1 cellular context compared by ENCODE assay signal in the genomic region with DNA sequence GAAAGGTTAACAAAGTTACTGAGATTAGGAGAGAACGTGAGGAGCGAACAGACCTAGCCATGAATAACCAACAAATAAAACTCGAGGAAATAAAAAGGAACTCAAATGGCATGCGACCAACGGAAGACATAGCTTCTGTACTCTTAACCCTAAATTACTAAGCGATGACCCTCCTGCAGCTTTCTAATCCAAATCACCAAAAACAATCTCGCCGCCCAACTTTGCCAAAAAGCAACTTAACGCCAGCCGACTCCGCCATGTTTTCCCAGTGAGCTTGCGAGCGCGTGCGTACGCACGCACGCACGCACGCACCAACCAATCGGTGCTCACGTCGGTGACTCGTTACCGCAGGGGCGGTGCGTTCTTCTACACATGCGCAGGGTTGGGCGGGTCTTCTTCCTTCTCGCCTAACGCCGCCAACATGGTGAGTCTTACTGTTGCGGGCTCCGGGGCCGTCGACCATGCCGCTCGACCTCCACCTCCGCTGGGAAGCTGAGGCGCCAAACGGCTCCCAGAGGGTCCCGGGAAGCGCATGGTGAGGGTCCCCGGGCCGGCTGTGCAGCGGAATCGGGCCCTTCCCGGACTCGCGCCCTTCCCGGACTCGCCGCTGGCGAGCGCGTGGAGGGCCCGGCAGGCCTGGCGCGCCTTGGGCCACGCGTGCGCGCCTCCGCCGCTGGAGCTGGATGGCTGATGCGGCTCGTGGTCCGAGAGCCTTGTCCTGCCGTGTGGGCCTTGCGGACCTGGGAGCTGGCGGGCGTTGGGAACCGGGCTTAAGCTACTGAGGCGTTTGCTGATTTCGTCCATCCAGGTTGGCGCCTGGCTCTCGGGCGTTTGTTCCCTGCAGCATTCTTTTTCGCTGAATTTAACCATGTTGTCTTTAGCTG.
TF ChIP-seq lines count a peak whose summit lies in the region.

A gene (plus strand): TSS at position 400 of the 884 bp plus-strand sequence. CDS start 133 bp downstream, at position 533.

TF ChIP-seq in HepG2, 621 proteins besides CTCF, POLR2A, EP300 and RAD21 (continued from another document and continues in another):
- TF ChIP-seq, protein P1, sequence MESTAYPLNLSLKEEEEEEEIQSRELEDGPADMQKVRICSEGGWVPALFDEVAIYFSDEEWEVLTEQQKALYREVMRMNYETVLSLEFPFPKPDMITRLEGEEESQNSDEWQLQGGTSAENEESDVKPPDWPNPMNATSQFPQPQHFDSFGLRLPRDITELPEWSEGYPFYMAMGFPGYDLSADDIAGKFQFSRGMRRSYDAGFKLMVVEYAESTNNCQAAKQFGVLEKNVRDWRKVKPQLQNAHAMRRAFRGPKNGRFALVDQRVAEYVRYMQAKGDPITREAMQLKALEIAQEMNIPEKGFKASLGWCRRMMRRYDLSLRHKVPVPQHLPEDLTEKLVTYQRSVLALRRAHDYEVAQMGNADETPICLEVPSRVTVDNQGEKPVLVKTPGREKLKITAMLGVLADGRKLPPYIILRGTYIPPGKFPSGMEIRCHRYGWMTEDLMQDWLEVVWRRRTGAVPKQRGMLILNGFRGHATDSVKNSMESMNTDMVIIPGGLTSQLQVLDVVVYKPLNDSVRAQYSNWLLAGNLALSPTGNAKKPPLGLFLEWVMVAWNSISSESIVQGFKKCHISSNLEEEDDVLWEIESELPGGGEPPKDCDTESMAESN (CRISPR knock-in tag; conservative IDR thresholded peaks at IDR 0.05) = peak; percentile 74; the same call in 1 of the 2 replicates
- no peak for TF ChIP-seq HHEX (CRISPR knock-in tag; IDR thresholded peaks at IDR 0.05)
- peak; percentile 42; the same call in 1 of the 2 replicates for TF ChIP-seq ZNF441 (CRISPR knock-in tag; IDR thresholded peaks at IDR 0.05; ENCODE audit: borderline replicate concordance)
- TF ChIP-seq EEA1 (CRISPR knock-in tag; IDR thresholded peaks at IDR 0.05; ENCODE audit: borderline replicate concordance) = no peak
- no peak for TF ChIP-seq ZNF652 (CRISPR knock-in tag; IDR thresholded peaks at IDR 0.05; ENCODE audit: borderline replicate concordance, low read depth)
- TF ChIP-seq, protein P2, sequence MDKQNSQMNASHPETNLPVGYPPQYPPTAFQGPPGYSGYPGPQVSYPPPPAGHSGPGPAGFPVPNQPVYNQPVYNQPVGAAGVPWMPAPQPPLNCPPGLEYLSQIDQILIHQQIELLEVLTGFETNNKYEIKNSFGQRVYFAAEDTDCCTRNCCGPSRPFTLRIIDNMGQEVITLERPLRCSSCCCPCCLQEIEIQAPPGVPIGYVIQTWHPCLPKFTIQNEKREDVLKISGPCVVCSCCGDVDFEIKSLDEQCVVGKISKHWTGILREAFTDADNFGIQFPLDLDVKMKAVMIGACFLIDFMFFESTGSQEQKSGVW (CRISPR knock-in tag; IDR thresholded peaks at IDR 0.05; ENCODE audit: borderline replicate concordance) = no peak
- TF ChIP-seq TOE1 (CRISPR knock-in tag; IDR thresholded peaks at IDR 0.05) = peak; percentile 75
- TF ChIP-seq ZSCAN30 (CRISPR knock-in tag; IDR thresholded peaks at IDR 0.05) = peak; percentile 46; the same call in 1 of the 2 replicates
- TF ChIP-seq ZSCAN9 (CRISPR knock-in tag; IDR thresholded peaks at IDR 0.05; ENCODE audit: borderline replicate concordance) = no peak
- no peak for TF ChIP-seq PAF1 (CRISPR knock-in tag; IDR thresholded peaks at IDR 0.05)
- TF ChIP-seq MIER2 (CRISPR knock-in tag; IDR thresholded peaks at IDR 0.05) = no peak
- TF ChIP-seq NCOR1 (IDR thresholded peaks at IDR 0.05; ENCODE audit: borderline replicate concordance, low read length) = no peak
- no peak for TF ChIP-seq SRSF1 (optimal IDR thresholded peaks at IDR 0.05; ENCODE audit: low read depth, low read length)
- TF ChIP-seq AKAP8 (CRISPR knock-in tag; IDR thresholded peaks at IDR 0.05) = no peak
- TF ChIP-seq ZNF773 (CRISPR knock-in tag; IDR thresholded peaks at IDR 0.05; ENCODE audit: borderline replicate concordance) = 0 out of 2 replicates have a peak, but pooled peaks have one; percentile 49
- peak; percentile 71; the same call in 1 of the 2 replicates for TF ChIP-seq TGIF2 (CRISPR knock-in tag; IDR thresholded peaks at IDR 0.05)
- TF ChIP-seq TBP (CRISPR knock-in tag; IDR thresholded peaks at IDR 0.05) = no peak
- TF ChIP-seq GFI1 (CRISPR knock-in tag; IDR thresholded peaks at IDR 0.05; ENCODE audit: borderline replicate concordance) = peak; percentile 52
- no peak for TF ChIP-seq NFE2 (CRISPR knock-in tag; IDR thresholded peaks at IDR 0.05)
- TF ChIP-seq ZIK1 (CRISPR knock-in tag; IDR thresholded peaks at IDR 0.05; ENCODE audit: borderline replicate concordance, low read depth) = no peak
- no peak for TF ChIP-seq ZNF674 (CRISPR knock-in tag; IDR thresholded peaks at IDR 0.05; ENCODE audit: low read depth)
- TF ChIP-seq, protein P3, sequence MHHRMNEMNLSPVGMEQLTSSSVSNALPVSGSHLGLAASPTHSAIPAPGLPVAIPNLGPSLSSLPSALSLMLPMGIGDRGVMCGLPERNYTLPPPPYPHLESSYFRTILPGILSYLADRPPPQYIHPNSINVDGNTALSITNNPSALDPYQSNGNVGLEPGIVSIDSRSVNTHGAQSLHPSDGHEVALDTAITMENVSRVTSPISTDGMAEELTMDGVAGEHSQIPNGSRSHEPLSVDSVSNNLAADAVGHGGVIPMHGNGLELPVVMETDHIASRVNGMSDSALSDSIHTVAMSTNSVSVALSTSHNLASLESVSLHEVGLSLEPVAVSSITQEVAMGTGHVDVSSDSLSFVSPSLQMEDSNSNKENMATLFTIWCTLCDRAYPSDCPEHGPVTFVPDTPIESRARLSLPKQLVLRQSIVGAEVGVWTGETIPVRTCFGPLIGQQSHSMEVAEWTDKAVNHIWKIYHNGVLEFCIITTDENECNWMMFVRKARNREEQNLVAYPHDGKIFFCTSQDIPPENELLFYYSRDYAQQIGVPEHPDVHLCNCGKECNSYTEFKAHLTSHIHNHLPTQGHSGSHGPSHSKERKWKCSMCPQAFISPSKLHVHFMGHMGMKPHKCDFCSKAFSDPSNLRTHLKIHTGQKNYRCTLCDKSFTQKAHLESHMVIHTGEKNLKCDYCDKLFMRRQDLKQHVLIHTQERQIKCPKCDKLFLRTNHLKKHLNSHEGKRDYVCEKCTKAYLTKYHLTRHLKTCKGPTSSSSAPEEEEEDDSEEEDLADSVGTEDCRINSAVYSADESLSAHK (CRISPR knock-in tag; IDR thresholded peaks at IDR 0.05; ENCODE audit: borderline replicate concordance) = no peak
- no peak for TF ChIP-seq PHF5A (CRISPR knock-in tag; IDR thresholded peaks at IDR 0.05; ENCODE audit: low read depth, unreplicated experiment)
- TF ChIP-seq ZNF33A (CRISPR knock-in tag; IDR thresholded peaks at IDR 0.05; ENCODE audit: borderline replicate concordance) = no peak
- peak; percentile 63; the same call in 1 of the 2 replicates for TF ChIP-seq FOXK1 (CRISPR knock-in tag; IDR thresholded peaks at IDR 0.05; ENCODE audit: borderline replicate concordance, low read depth)
- peak; percentile 61; the same call in 1 of the 2 replicates for TF ChIP-seq ZNF879 (CRISPR knock-in tag; IDR thresholded peaks at IDR 0.05)
- TF ChIP-seq, protein P4, sequence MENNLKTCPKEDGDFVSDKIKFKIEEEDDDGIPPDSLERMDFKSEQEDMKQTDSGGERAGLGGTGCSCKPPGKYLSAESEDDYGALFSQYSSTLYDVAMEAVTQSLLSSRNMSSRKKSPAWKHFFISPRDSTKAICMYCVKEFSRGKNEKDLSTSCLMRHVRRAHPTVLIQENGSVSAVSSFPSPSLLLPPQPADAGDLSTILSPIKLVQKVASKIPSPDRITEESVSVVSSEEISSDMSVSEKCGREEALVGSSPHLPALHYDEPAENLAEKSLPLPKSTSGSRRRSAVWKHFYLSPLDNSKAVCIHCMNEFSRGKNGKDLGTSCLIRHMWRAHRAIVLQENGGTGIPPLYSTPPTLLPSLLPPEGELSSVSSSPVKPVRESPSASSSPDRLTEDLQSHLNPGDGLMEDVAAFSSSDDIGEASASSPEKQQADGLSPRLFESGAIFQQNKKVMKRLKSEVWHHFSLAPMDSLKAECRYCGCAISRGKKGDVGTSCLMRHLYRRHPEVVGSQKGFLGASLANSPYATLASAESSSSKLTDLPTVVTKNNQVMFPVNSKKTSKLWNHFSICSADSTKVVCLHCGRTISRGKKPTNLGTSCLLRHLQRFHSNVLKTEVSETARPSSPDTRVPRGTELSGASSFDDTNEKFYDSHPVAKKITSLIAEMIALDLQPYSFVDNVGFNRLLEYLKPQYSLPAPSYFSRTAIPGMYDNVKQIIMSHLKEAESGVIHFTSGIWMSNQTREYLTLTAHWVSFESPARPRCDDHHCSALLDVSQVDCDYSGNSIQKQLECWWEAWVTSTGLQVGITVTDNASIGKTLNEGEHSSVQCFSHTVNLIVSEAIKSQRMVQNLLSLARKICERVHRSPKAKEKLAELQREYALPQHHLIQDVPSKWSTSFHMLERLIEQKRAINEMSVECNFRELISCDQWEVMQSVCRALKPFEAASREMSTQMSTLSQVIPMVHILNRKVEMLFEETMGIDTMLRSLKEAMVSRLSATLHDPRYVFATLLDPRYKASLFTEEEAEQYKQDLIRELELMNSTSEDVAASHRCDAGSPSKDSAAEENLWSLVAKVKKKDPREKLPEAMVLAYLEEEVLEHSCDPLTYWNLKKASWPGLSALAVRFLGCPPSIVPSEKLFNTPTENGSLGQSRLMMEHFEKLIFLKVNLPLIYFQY (CRISPR knock-in tag; IDR thresholded peaks at IDR 0.05; ENCODE audit: borderline replicate concordance) = 0 out of 2 replicates have a peak, but pooled peaks have one; percentile 42
- TF ChIP-seq TRIM24 (CRISPR knock-in tag; IDR thresholded peaks at IDR 0.05) = no peak
- peak; percentile 76; the same call in 1 of the 2 replicates for TF ChIP-seq CAMTA2 (CRISPR knock-in tag; IDR thresholded peaks at IDR 0.05; ENCODE audit: borderline replicate concordance)
- TF ChIP-seq, protein P5, sequence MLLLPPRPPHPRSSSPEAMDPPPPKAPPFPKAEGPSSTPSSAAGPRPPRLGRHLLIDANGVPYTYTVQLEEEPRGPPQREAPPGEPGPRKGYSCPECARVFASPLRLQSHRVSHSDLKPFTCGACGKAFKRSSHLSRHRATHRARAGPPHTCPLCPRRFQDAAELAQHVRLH (CRISPR knock-in tag; IDR thresholded peaks at IDR 0.05; ENCODE audit: borderline replicate concordance, low read depth) = peak; percentile 54; the same call in 1 of the 2 replicates
- TF ChIP-seq ZNF329 (CRISPR knock-in tag; IDR thresholded peaks at IDR 0.05; ENCODE audit: low read depth) = no peak
- peak; percentile 5 for TF ChIP-seq TEAD3 (CRISPR knock-in tag; optimal IDR thresholded peaks at IDR 0.05; ENCODE audit: borderline replicate concordance)
- TF ChIP-seq, protein P6, sequence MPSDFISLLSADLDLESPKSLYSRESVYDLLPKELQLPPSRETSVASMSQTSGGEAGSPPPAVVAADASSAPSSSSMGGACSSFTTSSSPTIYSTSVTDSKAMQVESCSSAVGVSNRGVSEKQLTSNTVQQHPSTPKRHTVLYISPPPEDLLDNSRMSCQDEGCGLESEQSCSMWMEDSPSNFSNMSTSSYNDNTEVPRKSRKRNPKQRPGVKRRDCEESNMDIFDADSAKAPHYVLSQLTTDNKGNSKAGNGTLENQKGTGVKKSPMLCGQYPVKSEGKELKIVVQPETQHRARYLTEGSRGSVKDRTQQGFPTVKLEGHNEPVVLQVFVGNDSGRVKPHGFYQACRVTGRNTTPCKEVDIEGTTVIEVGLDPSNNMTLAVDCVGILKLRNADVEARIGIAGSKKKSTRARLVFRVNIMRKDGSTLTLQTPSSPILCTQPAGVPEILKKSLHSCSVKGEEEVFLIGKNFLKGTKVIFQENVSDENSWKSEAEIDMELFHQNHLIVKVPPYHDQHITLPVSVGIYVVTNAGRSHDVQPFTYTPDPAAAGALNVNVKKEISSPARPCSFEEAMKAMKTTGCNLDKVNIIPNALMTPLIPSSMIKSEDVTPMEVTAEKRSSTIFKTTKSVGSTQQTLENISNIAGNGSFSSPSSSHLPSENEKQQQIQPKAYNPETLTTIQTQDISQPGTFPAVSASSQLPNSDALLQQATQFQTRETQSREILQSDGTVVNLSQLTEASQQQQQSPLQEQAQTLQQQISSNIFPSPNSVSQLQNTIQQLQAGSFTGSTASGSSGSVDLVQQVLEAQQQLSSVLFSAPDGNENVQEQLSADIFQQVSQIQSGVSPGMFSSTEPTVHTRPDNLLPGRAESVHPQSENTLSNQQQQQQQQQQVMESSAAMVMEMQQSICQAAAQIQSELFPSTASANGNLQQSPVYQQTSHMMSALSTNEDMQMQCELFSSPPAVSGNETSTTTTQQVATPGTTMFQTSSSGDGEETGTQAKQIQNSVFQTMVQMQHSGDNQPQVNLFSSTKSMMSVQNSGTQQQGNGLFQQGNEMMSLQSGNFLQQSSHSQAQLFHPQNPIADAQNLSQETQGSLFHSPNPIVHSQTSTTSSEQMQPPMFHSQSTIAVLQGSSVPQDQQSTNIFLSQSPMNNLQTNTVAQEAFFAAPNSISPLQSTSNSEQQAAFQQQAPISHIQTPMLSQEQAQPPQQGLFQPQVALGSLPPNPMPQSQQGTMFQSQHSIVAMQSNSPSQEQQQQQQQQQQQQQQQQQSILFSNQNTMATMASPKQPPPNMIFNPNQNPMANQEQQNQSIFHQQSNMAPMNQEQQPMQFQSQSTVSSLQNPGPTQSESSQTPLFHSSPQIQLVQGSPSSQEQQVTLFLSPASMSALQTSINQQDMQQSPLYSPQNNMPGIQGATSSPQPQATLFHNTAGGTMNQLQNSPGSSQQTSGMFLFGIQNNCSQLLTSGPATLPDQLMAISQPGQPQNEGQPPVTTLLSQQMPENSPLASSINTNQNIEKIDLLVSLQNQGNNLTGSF (CRISPR knock-in tag; IDR thresholded peaks at IDR 0.05) = 0 out of 2 replicates have a peak, but pooled peaks have one; percentile 42
- peak; percentile 45; the same call in 1 of the 2 replicates for TF ChIP-seq REXO4 (CRISPR knock-in tag; IDR thresholded peaks at IDR 0.05; ENCODE audit: borderline replicate concordance)
- TF ChIP-seq, protein P7, sequence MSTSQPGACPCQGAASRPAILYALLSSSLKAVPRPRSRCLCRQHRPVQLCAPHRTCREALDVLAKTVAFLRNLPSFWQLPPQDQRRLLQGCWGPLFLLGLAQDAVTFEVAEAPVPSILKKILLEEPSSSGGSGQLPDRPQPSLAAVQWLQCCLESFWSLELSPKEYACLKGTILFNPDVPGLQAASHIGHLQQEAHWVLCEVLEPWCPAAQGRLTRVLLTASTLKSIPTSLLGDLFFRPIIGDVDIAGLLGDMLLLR (CRISPR knock-in tag; IDR thresholded peaks at IDR 0.05) = peak; percentile 92
- TF ChIP-seq HNRNPK (IDR thresholded peaks at IDR 0.05; ENCODE audit: low read depth, low read length, poor library complexity, severe bottlenecking) = no peak
- 0 out of 2 replicates have a peak, but pooled peaks have one; percentile 61 for TF ChIP-seq ZNF761 (CRISPR knock-in tag; conservative IDR thresholded peaks at IDR 0.05)
- TF ChIP-seq, protein P8, sequence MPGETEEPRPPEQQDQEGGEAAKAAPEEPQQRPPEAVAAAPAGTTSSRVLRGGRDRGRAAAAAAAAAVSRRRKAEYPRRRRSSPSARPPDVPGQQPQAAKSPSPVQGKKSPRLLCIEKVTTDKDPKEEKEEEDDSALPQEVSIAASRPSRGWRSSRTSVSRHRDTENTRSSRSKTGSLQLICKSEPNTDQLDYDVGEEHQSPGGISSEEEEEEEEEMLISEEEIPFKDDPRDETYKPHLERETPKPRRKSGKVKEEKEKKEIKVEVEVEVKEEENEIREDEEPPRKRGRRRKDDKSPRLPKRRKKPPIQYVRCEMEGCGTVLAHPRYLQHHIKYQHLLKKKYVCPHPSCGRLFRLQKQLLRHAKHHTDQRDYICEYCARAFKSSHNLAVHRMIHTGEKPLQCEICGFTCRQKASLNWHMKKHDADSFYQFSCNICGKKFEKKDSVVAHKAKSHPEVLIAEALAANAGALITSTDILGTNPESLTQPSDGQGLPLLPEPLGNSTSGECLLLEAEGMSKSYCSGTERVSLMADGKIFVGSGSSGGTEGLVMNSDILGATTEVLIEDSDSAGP (CRISPR knock-in tag; IDR thresholded peaks at IDR 0.05; ENCODE audit: borderline replicate concordance) = peak; percentile 89
- TF ChIP-seq ZNF124 (CRISPR knock-in tag; IDR thresholded peaks at IDR 0.05) = peak; percentile 36; the same call in 1 of the 2 replicates
- TF ChIP-seq BORCS8-MEF2B (CRISPR knock-in tag; IDR thresholded peaks at IDR 0.05) = peak; percentile 84
- no peak for TF ChIP-seq SMYD3 (CRISPR knock-in tag; IDR thresholded peaks at IDR 0.05)
- peak; percentile 77 for TF ChIP-seq ZSCAN21 (CRISPR knock-in tag; IDR thresholded peaks at IDR 0.05; ENCODE audit: borderline replicate concordance)
